In the genomic region with DNA sequence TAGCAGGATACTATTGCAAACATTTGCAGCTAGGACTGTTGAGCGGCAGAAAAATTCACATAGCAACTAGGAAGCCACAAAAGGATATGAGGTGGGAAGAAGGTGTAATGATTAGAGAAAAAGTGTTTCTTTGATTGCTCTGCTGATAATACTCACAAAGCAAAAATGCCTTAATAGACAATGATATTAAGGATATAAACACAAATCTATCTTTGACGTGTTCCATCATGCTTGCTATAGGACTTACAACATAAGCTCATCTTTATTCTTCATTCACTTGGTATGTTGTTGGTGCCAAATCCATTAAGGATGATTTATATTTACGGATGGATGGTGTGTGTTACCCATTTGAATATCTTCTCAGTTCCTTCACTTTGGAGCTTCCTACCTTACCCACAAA, we compare ENCODE assay signal across 30 cellular contexts.
"Had no signal": no experiment of that assay in that cellular context is flagged by ENCODE, and none has a peak within 500 bp of the region (broad histone marks: within the 10 kb centered on the region; RNA-seq: fewer than 3 reads in every experiment).

No MANE protein-coding gene starts in this region.

- H3K4me3 ChIP-seq: ascending aorta had no signal

- H3K27me3 ChIP-seq: ascending aorta had no signal

- H3K4me1 ChIP-seq: ascending aorta had no signal

- H3K27ac ChIP-seq: ascending aorta, VCaP had no signal

- H3K9me3 ChIP-seq: ascending aorta had no signal

- H3K36me3 ChIP-seq: ascending aorta had no signal

- FAIRE-seq: TTC549 had no signal

- DNase-seq: activated B cell treated with CpG ODN at 0.5 μM for 24 hours; activated CD4-positive, alpha-beta memory T cell treated with anti-CD3 and anti-CD28 coated beads for 36 hours; activated CD4-positive, alpha-beta T cell treated with anti-CD3 and anti-CD28 coated beads for 4 hours; activated CD4-positive, alpha-beta T cell treated with anti-CD3 and anti-CD28 coated beads, Interleukin-2, amount 10 ng/mL, durations not matched to agents 24 days and 14 days; activated CD4-positive, alpha-beta T cell treated with anti-CD3 and anti-CD28 coated beads, Interleukin-2, amount 50 U/mL, for 1 hour; activated CD4-positive, alpha-beta T cell treated with anti-CD3 and anti-CD28 coated beads, Interleukin-2, amount 50 U/mL, for 4 hours; activated CD4-positive, CD25-positive, alpha-beta regulatory T cell treated with anti-CD3 and anti-CD28 coated beads, Interleukin-2, amount 50 U/mL, for 72 hours; activated CD8-positive, alpha-beta memory T cell treated with anti-CD3 and anti-CD28 coated beads, Interleukin-2, amount 50 U/mL, for 4 hours; activated CD8-positive, alpha-beta T cell treated with anti-CD3 and anti-CD28 coated beads for 36 hours; activated effector memory CD4-positive, alpha-beta T cell treated with anti-CD3 and anti-CD28 coated beads, Interleukin-2, amount 50 U/mL, for 16 hours; activated gamma-delta T cell treated with Interleukin-2 at 50 U/mL for 16 hours; activated naive CD4-positive, alpha-beta T cell; activated naive CD4-positive, alpha-beta T cell treated with anti-CD3 and anti-CD28 coated beads for 36 hours; activated naive CD4-positive, alpha-beta T cell treated with anti-CD3 and anti-CD28 coated beads, Interleukin-2, amount 50 U/mL, for 16 hours; activated naive CD8-positive, alpha-beta T cell treated with anti-CD3 and anti-CD28 coated beads for 36 hours; activated T-cell treated with anti-CD3 and anti-CD28 coated beads for 4 hours; activated T-cell treated with anti-CD3 and anti-CD28 coated beads, Interleukin-2, amount 50 U/mL, for 1 hour; activated T-cell treated with anti-CD3 and anti-CD28 coated beads, Interleukin-2, amount 50 U/mL, for 4 hours; activated T-cell treated with anti-CD3 and anti-CD28 coated beads, Interleukin-2, amount 50 U/mL, for 72 hours; amygdala; anterior cingulate cortex; central memory CD4-positive, alpha-beta T cell; T-helper 1 cell; T-helper 2 cell; T-helper 9 cell had no signal

- ATAC-seq: activated CD8-positive, alpha-beta T cell treated with anti-CD3 and anti-CD28 coated beads for 36 hours; activated naive CD4-positive, alpha-beta T cell treated with anti-CD3 and anti-CD28 coated beads, Interleukin-2, amount 50 U/mL, for 72 hours; activated T-cell treated with anti-CD3 and anti-CD28 coated beads, Interleukin-2, amount 50 U/mL, for 4 hours; activated T-cell treated with anti-CD3 and anti-CD28 coated beads, Interleukin-2, amount 50 U/mL, for 72 hours; activated T-helper 17 cell treated with anti-CD3 and anti-CD28 coated beads, Interleukin-2, amount 50 U/mL, for 72 hours had no signal
